In genomic region chr6:163212123-163212522, GRCh38 we compare ENCODE assay signal across 35 cellular contexts.
"Had no signal": no experiment of that assay in that cellular context is flagged by ENCODE, and none has a peak within 500 bp of the region (broad histone marks: within the 10 kb centered on the region; RNA-seq: fewer than 3 reads in every experiment).

No MANE protein-coding gene starts in this region.

- H3K4me3 ChIP-seq: MG63 had no signal

- H3K36me3 ChIP-seq: MG63 had no signal

- DNase-seq: Karpas-422, Kasumi-1, MG63, MM.1S, MV-4-11, NCI-H1048, NCI-H1092, NCI-H1092 treated with DMSO at 0.1 percent for 48 hours, NCI-H1105, NCI-H1105 treated with DMSO at 0.1 percent for 48 hours, NCI-H1417, NCI-H1417 treated with DMSO at 0.1 percent for 48 hours, NCI-H1436, NCI-H1436 treated with DMSO at 0.1 percent for 48 hours, NCI-H146, NCI-H1694, NCI-H1694 treated with DMSO at 0.1 percent for 48 hours, NCI-H187, NCI-H187 treated with DMSO at 0.1 percent for 48 hours, NCI-H1930, NCI-H2029, NCI-H2029 treated with DMSO at 0.1 percent for 48 hours, NCI-H2081, NCI-H2081 treated with DMSO at 0.1 percent for 48 hours, NCI-H2107, NCI-H2171, NCI-H2171 treated with DMSO at 0.1 percent for 48 hours, NCI-H2227 treated with DMSO at 0.1 percent for 48 hours, NCI-H226, NCI-H345, NCI-H446, NCI-H446 treated with DMSO at 0.1 percent for 48 hours, NCI-H510A, NCI-H510A treated with DMSO at 0.1 percent for 48 hours, NCI-H524 had no signal

- H3K27me3 ChIP-seq: MG63 had no signal
